ENCODE assay signal across 14 cellular contexts in the genomic region with DNA sequence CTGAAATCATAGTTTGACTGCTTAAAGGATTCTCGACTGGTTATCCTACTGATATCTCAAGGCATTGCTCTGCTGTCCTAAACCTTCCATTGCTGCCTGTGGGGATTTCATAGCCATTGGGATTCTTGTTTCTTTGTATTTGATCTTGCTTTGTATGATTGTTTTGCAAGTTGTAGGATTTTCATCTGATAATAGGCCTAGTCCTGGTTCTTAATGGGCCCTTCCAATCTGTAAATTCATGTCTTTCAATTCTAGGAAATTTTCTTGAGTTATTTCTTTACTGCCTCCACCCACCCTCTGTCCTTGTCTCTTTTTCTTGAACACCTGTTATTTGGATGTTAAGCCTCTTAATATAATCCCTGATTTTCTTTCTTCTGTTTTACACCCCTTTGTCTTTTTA.
DNase-seq lines count a peak whose midpoint lies in the region; ATAC-seq lines count a peak whose summit lies in the region.
"Had no signal": no experiment of that assay in that cellular context is flagged by ENCODE, and none has a peak within 500 bp of the region (broad histone marks: within the 10 kb centered on the region; RNA-seq: fewer than 3 reads in every experiment).

No MANE protein-coding gene starts in this region.

- H3K27me3 Mint-ChIP-seq in CD4-positive, CD25-positive, alpha-beta regulatory T cell, result no peaks in the 10 kb centered on the region
- no peaks in the 10 kb centered on the region for H3K27me3 Mint-ChIP-seq in CD4-positive, alpha-beta memory T cell
- H3K27me3 Mint-ChIP-seq in T-cell, result no peaks in the 10 kb centered on the region
- H3K27me3 Mint-ChIP-seq in naive thymus-derived CD4-positive, alpha-beta T cell, result no peaks in the 10 kb centered on the region
- H3K27me3 Mint-ChIP-seq: B cell had no signal

- H3K9me3 Mint-ChIP-seq in CD4-positive, CD25-positive, alpha-beta regulatory T cell, result peaks cover 0 to under 1% (median 0%) of the 10 kb centered on the region in 7 donors
- H3K9me3 Mint-ChIP-seq in CD4-positive, alpha-beta memory T cell, result peaks cover 0 to 2% (median 0%) of the 10 kb centered on the region in 8 donors
- H3K9me3 Mint-ChIP-seq in T-cell, result no peaks in the 10 kb centered on the region
- peaks cover 0 to 1% (median 0%) of the 10 kb centered on the region in 11 donors for H3K9me3 Mint-ChIP-seq in naive thymus-derived CD4-positive, alpha-beta T cell
- H3K9me3 Mint-ChIP-seq: CD8-positive, alpha-beta memory T cell; GM23338; IgD-negative memory B cell had no signal

- no peak overlapping the region for H3K4me3 Mint-ChIP-seq in CD4-positive, CD25-positive, alpha-beta regulatory T cell
- H3K4me3 Mint-ChIP-seq in CD4-positive, alpha-beta memory T cell, result no peak overlapping the region
- H3K4me3 Mint-ChIP-seq in T-cell, result no peak overlapping the region
- peak overlapping the region in 1 of 10 donors; percentile 1 for H3K4me3 Mint-ChIP-seq in naive thymus-derived CD4-positive, alpha-beta T cell
- H3K4me3 Mint-ChIP-seq: B cell; CD8-positive, alpha-beta memory T cell; GM23338; IgD-negative memory B cell had no signal

- CTCF ChIA-PET in CD4-positive, alpha-beta memory T cell (lab: Charles Lee; ENCODE audit: partially characterized antibody), result interaction anchor here (2.1 kb wide), 1 partner anchor 160 kb away, joined by 8 read pairs; no protein-coding TSS in a partner anchor
- CTCF ChIA-PET in T-cell (lab: Charles Lee), result no interaction called here
- CTCF ChIA-PET in naive thymus-derived CD4-positive, alpha-beta T cell (lab: Charles Lee), result no interaction called here

- H3K4me1 ChIP-seq in CD4-positive, CD25-positive, alpha-beta regulatory T cell (ENCODE audit: control insufficient read depth, insufficient read depth, low read length, poor library complexity, severe bottlenecking), result peaks cover 12% of the 10 kb centered on the region
- peaks cover 55% of the 10 kb centered on the region for H3K4me1 ChIP-seq in CD4-positive, alpha-beta memory T cell (ENCODE audit: insufficient read depth, low read length)
- peaks cover 0 to 51% of the 10 kb centered on the region in 2 donors for H3K4me1 ChIP-seq in naive thymus-derived CD4-positive, alpha-beta T cell (ENCODE audit: control insufficient read depth in 2 of 2, insufficient read depth in 2 of 2, low read length in 2 of 2)
- H3K4me1 ChIP-seq: Caco-2 had no signal

- H3K27me3 ChIP-seq in CD4-positive, CD25-positive, alpha-beta regulatory T cell (ENCODE audit: control insufficient read depth, insufficient read depth, low read length), result no peaks in the 10 kb centered on the region
- H3K27me3 ChIP-seq in CD4-positive, alpha-beta memory T cell (ENCODE audit: insufficient read depth, low read length), result no peaks in the 10 kb centered on the region
- no peaks in the 10 kb centered on the region for H3K27me3 ChIP-seq in naive thymus-derived CD4-positive, alpha-beta T cell (ENCODE audit: control insufficient read depth in 2 of 2, insufficient read depth in 2 of 2, low read length in 2 of 2)

- no peaks in the 10 kb centered on the region for H3K36me3 ChIP-seq in CD4-positive, CD25-positive, alpha-beta regulatory T cell (ENCODE audit: control insufficient read depth, insufficient read depth, low read length)
- H3K36me3 ChIP-seq in CD4-positive, alpha-beta memory T cell (ENCODE audit: insufficient read depth, low read length), result no peaks in the 10 kb centered on the region
- H3K36me3 ChIP-seq in naive thymus-derived CD4-positive, alpha-beta T cell (ENCODE audit: control insufficient read depth in 2 of 3, insufficient read depth in 3 of 3, low read length in 3 of 3), result no peaks in the 10 kb centered on the region

- no peaks in the 10 kb centered on the region for H3K9me3 ChIP-seq in CD4-positive, CD25-positive, alpha-beta regulatory T cell (ENCODE audit: control insufficient read depth in 2 of 2, low read length in 2 of 2)
- H3K9me3 ChIP-seq in CD4-positive, alpha-beta memory T cell (ENCODE audit: control insufficient read depth in 1 of 2, low read length in 2 of 2), result no peaks in the 10 kb centered on the region
- H3K9me3 ChIP-seq in naive thymus-derived CD4-positive, alpha-beta T cell (ENCODE audit: control insufficient read depth in 2 of 3, low read length in 3 of 3), result no peaks in the 10 kb centered on the region
- H3K9me3 ChIP-seq: Caco-2 had no signal

- DNase-seq in CD4-positive, CD25-positive, alpha-beta regulatory T cell, result no peak
- DNase-seq in CD4-positive, alpha-beta memory T cell, result no peak
- DNase-seq in T-cell (no peak), DMS53 treated with DMSO at 0.1 percent for 48 hours (lab: John Stamatoyannopoulos, UW; ENCODE audit: unreplicated experiment) (no peak)
- DNase-seq in naive thymus-derived CD4-positive, alpha-beta T cell, result no peak
- no peak for DNase-seq in stimulated activated CD4-positive, alpha-beta T cell treated with anti-CD3 and anti-CD28 coated beads, Interleukin-2, amount 100 ng/mL, for 48 hours
- DNase-seq: C1 segment of cervical spinal cord; Caco-2; CD8-positive, alpha-beta memory T cell; H7 had no signal

- H3K36me3 Mint-ChIP-seq in CD4-positive, CD25-positive, alpha-beta regulatory T cell, result peaks cover 7% of the 10 kb centered on the region
- H3K36me3 Mint-ChIP-seq in CD4-positive, alpha-beta memory T cell, result peaks cover 0 to 1% of the 10 kb centered on the region in 2 donors
- no peaks in the 10 kb centered on the region for H3K36me3 Mint-ChIP-seq in T-cell
- H3K36me3 Mint-ChIP-seq in naive thymus-derived CD4-positive, alpha-beta T cell, result peaks cover 0 to 5% (median 0%) of the 10 kb centered on the region in 5 donors
- H3K36me3 Mint-ChIP-seq: CD8-positive, alpha-beta memory T cell had no signal

- no peak for ATAC-seq in CD4-positive, CD25-positive, alpha-beta regulatory T cell (ENCODE audit: low read depth in 2 of 2)
- ATAC-seq in T-cell (replicated peaks in 1 of 4) (no peak), HG02678 (IDR thresholded peaks at IDR 0.05; ENCODE audit: unreplicated experiment) (no peak)
- no peak for ATAC-seq in naive thymus-derived CD4-positive, alpha-beta T cell
- ATAC-seq: GM23338 had no signal

- POLR2A ChIA-PET in CD4-positive, alpha-beta memory T cell (lab: Charles Lee; ENCODE audit: partially characterized antibody), result no interaction called here
- POLR2A ChIA-PET in T-cell (lab: Charles Lee), result no interaction called here
- POLR2A ChIA-PET in naive thymus-derived CD4-positive, alpha-beta T cell (lab: Charles Lee), result interaction anchor here (1.0 to 1.1 kb wide), 2 partner anchors 20 to 36 kb away, joined by 3 to 5 read pairs; no protein-coding TSS in a partner anchor

- H3K4me3 ChIP-seq in CD4-positive, CD25-positive, alpha-beta regulatory T cell (ENCODE audit: low read depth, low read length), result no peak overlapping the region
- H3K4me3 ChIP-seq in CD4-positive, alpha-beta memory T cell (ENCODE audit: low read length in 2 of 2), result no peak overlapping the region
- H3K4me3 ChIP-seq in naive thymus-derived CD4-positive, alpha-beta T cell (ENCODE audit: low read length), result no peak overlapping the region
- H3K4me3 ChIP-seq: GM23338 had no signal

- no peak overlapping the region for H3K27ac ChIP-seq in CD4-positive, CD25-positive, alpha-beta regulatory T cell (ENCODE audit: insufficient read depth, low read length, poor library complexity, severe bottlenecking)
- no peak overlapping the region for H3K27ac ChIP-seq in CD4-positive, alpha-beta memory T cell (ENCODE audit: low read depth, low read length)
- no peak overlapping the region for H3K27ac ChIP-seq in naive thymus-derived CD4-positive, alpha-beta T cell (ENCODE audit: low read depth, low read length)

- peak overlapping the region; percentile 2 to 27 (median 9) for H3K27ac Mint-ChIP-seq in CD4-positive, CD25-positive, alpha-beta regulatory T cell
- peak overlapping the region in 5 of 7 donors; percentile 59 to 77 (median 69) for H3K27ac Mint-ChIP-seq in CD4-positive, alpha-beta memory T cell
- H3K27ac Mint-ChIP-seq in T-cell, result peak overlapping the region; percentile 43 to 72
- H3K27ac Mint-ChIP-seq in naive thymus-derived CD4-positive, alpha-beta T cell, result peak overlapping the region in 6 of 9 donors; percentile 1 to 91 (median 43)
- H3K27ac Mint-ChIP-seq: B cell, GM23338 had no signal

- H3K4me1 Mint-ChIP-seq in CD4-positive, CD25-positive, alpha-beta regulatory T cell, result peaks cover 7 to 63% (median 32%) of the 10 kb centered on the region in 4 donors
- H3K4me1 Mint-ChIP-seq in CD4-positive, alpha-beta memory T cell, result peaks cover 35 to 62% (median 47%) of the 10 kb centered on the region in 4 donors
- H3K4me1 Mint-ChIP-seq in T-cell, result peaks cover 49 to 61% (median 60%) of the 10 kb centered on the region in 3 donors
- peaks cover 35 to 67% (median 62%) of the 10 kb centered on the region in 7 donors for H3K4me1 Mint-ChIP-seq in naive thymus-derived CD4-positive, alpha-beta T cell

- intact Hi-C loops in CD4-positive, alpha-beta memory T cell (cut with micrococcal nuclease), result no loop called here
- intact Hi-C loops in naive thymus-derived CD4-positive, alpha-beta T cell (cut with micrococcal nuclease), result no loop called here

Comparison
In these comparisons a context has a peak if more than half of its experiments do, and no peak if none do; other contexts are left out.
1. H3K27ac Mint-ChIP-seq: peak in every context shown above with its lines; median percentile 69 in CD4-positive, alpha-beta memory T cell; 58 in T-cell; 43 in naive thymus-derived CD4-positive, alpha-beta T cell; 9 in CD4-positive, CD25-positive, alpha-beta regulatory T cell.